ENCODE assay signal across 9 cellular contexts in the genomic region with DNA sequence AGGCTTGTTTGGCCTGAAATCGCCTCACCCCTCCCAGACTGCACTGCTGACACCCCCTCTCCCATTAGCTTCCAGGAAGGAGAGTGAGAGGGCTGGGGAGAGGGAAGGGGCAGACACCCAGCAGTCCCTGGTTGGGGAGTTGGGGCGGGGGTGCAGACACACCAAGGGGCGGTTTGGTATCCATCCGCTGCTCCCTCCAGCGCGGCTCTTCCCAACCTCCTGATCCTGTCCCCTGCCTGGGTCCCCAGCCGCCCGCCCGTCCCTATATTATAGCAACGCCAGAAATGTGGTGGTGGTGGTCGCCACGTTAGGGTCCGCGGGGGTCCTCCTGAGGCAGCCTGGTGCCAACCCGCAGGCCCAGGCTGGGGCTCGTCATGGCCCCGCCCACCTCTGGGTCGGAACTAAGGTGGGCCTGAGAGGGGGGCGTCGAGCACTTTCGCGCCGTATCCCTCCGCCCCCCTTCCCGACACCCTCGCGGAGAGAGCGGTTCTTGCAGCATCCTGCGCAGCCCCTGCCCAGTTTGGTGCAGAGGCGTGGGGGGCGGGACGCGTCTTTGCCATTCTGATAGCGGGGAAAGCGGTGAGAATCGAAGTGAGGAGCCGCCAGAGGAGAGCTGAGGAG. TPM values are rescaled to one million over a fixed set of nuclear protein-coding genes. Genes with fewer than 3 reads are reported as not detected.
DNase-seq lines count a peak whose midpoint lies in the region; ATAC-seq and TF ChIP-seq lines count a peak whose summit lies in the region.
"Had no signal": no experiment of that assay in that cellular context is flagged by ENCODE, and none has a peak within 500 bp of the region (broad histone marks: within the 10 kb centered on the region; RNA-seq: fewer than 3 reads in every experiment).

No MANE protein-coding gene starts in this region.

- H3K9me3 Mint-ChIP-seq in natural killer cell treated with Interleukin-12 subunit alpha and Interleukin-12 subunit beta and Interleukin-15 and Interleukin-18, amount 100 ng/mL, for 72 hours = no peaks in the 10 kb centered on the region

- DNase-seq in AG09309 (ENCODE audit: low read depth) = no peak
- DNase-seq in NCI-H1930 (lab: John Stamatoyannopoulos, UW) = peak; percentile 17 to 19
- peak; percentile 2 for DNase-seq in effector CD8-positive, alpha-beta T cell (lab: John Stamatoyannopoulos, UW)
- DNase-seq in natural killer cell treated with Interleukin-12 subunit alpha and Interleukin-12 subunit beta and Interleukin-15 and Interleukin-18, amount 100 ng/mL, for 72 hours (ENCODE audit: low spot score) = no peak
- no peak for DNase-seq in NCI-H1417 treated with DMSO at 0.1 percent for 48 hours (lab: John Stamatoyannopoulos, UW)
- DNase-seq in SK-N-DZ (ENCODE audit: low spot score) = no peak
- DNase-seq in NCI-H2029 treated with DMSO at 0.1 percent for 48 hours (lab: John Stamatoyannopoulos, UW) = no peak

- peak; percentile 27 to 40 for ATAC-seq in natural killer cell treated with Interleukin-12 subunit alpha and Interleukin-12 subunit beta and Interleukin-15 and Interleukin-18, amount 100 ng/mL, for 72 hours
- no peak for ATAC-seq in HG03342 (IDR thresholded peaks at IDR 0.05; ENCODE audit: unreplicated experiment)
- ATAC-seq: GM12878 had no signal

- H3K4me3 Mint-ChIP-seq in natural killer cell treated with Interleukin-12 subunit alpha and Interleukin-12 subunit beta and Interleukin-15 and Interleukin-18, amount 100 ng/mL, for 72 hours = peak overlapping the region; percentile 70

- no peaks in the 10 kb centered on the region for H3K36me3 Mint-ChIP-seq in natural killer cell treated with Interleukin-12 subunit alpha and Interleukin-12 subunit beta and Interleukin-15 and Interleukin-18, amount 100 ng/mL, for 72 hours

- no peak for TF ChIP-seq CTCF in AG09309 (IDR thresholded peaks at IDR 0.05; ENCODE audit: control insufficient read depth, insufficient read depth, low read depth, low read length, missing control alignments)

- peaks cover 0 to 12% of the 10 kb centered on the region in 2 donors for H3K27me3 Mint-ChIP-seq in natural killer cell treated with Interleukin-12 subunit alpha and Interleukin-12 subunit beta and Interleukin-15 and Interleukin-18, amount 100 ng/mL, for 72 hours

- no peak overlapping the region for H3K27ac Mint-ChIP-seq in natural killer cell treated with Interleukin-12 subunit alpha and Interleukin-12 subunit beta and Interleukin-15 and Interleukin-18, amount 100 ng/mL, for 72 hours

- peaks cover 0 to 4% of the 10 kb centered on the region in 2 donors for H3K4me1 Mint-ChIP-seq in natural killer cell treated with Interleukin-12 subunit alpha and Interleukin-12 subunit beta and Interleukin-15 and Interleukin-18, amount 100 ng/mL, for 72 hours (ENCODE audit: low read depth in 2 of 2)

- H3K4me3 ChIP-seq in AG09309 (ENCODE audit: control insufficient read depth, low read depth, low read length) = peak overlapping the region; percentile 66
- H3K4me3 ChIP-seq: GM12878 had no signal

RNA-seq across cellular contexts. Expression of gene GPRASP3, which starts 25.1 kb away (rescaled TPM):
- 1 to 10 TPM; 1.9 to 2.5 TPM for total RNA-seq in natural killer cell treated with Interleukin-12 subunit alpha and Interleukin-12 subunit beta and Interleukin-15 and Interleukin-18, amount 100 ng/mL, for 72 hours
- 3.4 and 8.4 TPM in 2 replicates for polyA plus RNA-seq in SK-N-DZ (2014; cell fraction: cytosol; rRNA removed)
- polyA plus RNA-seq in SK-N-DZ (2014; cell fraction: nucleus; rRNA removed) = 2.7 and 5.5 TPM in 2 replicates

RNA-seq across cellular contexts. Expression of gene GPRASP2, which starts 33.4 kb away (rescaled TPM):
- under 1 TPM in 1 of 2 donors, not detected in 1; 0.48 TPM for total RNA-seq in natural killer cell treated with Interleukin-12 subunit alpha and Interleukin-12 subunit beta and Interleukin-15 and Interleukin-18, amount 100 ng/mL, for 72 hours
- polyA plus RNA-seq in SK-N-DZ (2014; cell fraction: cytosol; rRNA removed) = 47.7 and 48.9 TPM in 2 replicates
- polyA plus RNA-seq in SK-N-DZ (2014; cell fraction: nucleus; rRNA removed) = 32.7 and 39.1 TPM in 2 replicates

Comparison
In these comparisons a context has a peak if more than half of its experiments do, and no peak if none do; other contexts are left out.
1. DNase-seq: peak in NCI-H1930 (2 of 2) and effector CD8-positive, alpha-beta T cell (single experiment); none in AG09309 (single experiment), natural killer cell treated with Interleukin-12 subunit alpha and Interleukin-12 subunit beta and Interleukin-15 and Interleukin-18, amount 100 ng/mL, for 72 hours (single experiment), NCI-H1417 treated with DMSO at 0.1 percent for 48 hours (single experiment), SK-N-DZ (single experiment) and NCI-H2029 treated with DMSO at 0.1 percent for 48 hours (single experiment).